ENCODE assay signal across 9 cellular contexts in the genomic region with DNA sequence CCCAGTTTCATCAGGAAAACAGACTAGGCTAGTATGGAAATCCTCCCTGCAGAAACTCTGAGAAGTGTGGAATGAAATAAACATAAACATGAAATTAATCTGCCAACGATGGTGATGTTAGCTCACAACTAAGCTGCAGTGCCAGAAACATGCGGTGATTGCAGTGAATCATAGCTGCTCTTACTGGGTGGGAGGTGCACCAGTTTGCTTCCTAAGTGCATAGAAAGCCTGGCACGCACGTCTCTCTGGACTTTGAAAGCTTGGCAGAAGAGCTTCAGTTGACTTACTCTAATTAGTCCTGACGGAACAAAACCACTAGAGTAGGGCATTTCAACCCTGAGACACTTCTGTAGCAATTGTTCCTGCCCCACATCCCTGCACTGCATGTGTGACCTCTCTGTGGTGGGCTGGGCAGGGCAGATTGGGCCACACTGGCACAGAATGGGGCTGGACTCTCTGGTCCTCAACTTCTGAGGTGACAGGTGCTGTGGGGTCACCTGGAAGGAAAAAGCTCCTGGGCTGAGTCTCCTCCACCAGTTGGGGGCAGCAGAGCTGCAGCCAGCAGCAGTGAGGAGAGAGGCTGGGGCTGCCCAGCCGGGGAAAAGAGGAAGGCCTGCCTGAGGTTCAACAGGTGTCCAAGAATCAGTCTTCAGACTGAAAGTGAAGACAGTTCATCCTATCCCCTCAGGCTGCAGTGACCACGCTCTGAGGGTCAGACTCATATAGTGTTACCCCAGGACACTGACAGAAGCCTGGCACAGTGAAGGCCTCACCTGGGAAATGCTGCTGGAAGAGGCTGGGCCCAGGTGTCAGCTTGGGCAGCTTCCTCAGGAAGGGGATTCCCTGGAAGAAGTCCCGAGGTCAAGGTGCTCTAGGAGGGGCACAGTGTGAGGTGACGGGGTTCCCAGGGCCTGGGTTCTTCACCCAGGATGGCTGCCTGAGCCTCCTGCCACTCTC. TPM values are rescaled to one million over a fixed set of nuclear protein-coding genes. Genes with fewer than 3 reads are reported as not detected.
A peak's percentile ranks its signal among the peaks of the same experiment; 100 is the strongest.
DNase-seq lines count a peak whose midpoint lies in the region; ATAC-seq and TF ChIP-seq lines count a peak whose summit lies in the region.
"Had no signal": no experiment of that assay in that cellular context is flagged by ENCODE, and none has a peak within 500 bp of the region (broad histone marks: within the 10 kb centered on the region; RNA-seq: fewer than 3 reads in every experiment).

No MANE protein-coding gene starts in this region.

- intact Hi-C loops in left ventricle myocardium inferior (cut with micrococcal nuclease): no loop called here
- intact Hi-C loops in aorta (cut with DNase I): no loop called here
- intact Hi-C loops in sciatic nerve (cut with DNase I): no loop called here

- H3K9ac ChIP-seq in MM.1S (ENCODE audit: low read length): peak overlapping the region; percentile 52; the same call in 1 of the 2 replicates

- no peaks in the 10 kb centered on the region for H4K20me1 ChIP-seq in MM.1S (ENCODE audit: insufficient read depth, low read length)

- WGBS in aorta, 2 donors: 53 to 57% methylated on average over 9 of the region's 9 CpGs

- no peaks in the 10 kb centered on the region for H3K36me3 ChIP-seq in left ventricle myocardium inferior
- H3K36me3 ChIP-seq in right atrium auricular region: no peaks in the 10 kb centered on the region
- no peaks in the 10 kb centered on the region for H3K36me3 ChIP-seq in MM.1S (replicated peaks; ENCODE audit: insufficient read depth, low read length)
- no peaks in the 10 kb centered on the region for H3K36me3 ChIP-seq in aorta (ENCODE audit: control insufficient read depth in 1 of 2, insufficient read depth in 2 of 2, low read length in 1 of 2)

- ATAC-seq in omental fat pad (ENCODE audit: low FRiP score) (peak; percentile 81), GM18870 (IDR thresholded peaks at IDR 0.05; ENCODE audit: unreplicated experiment) (no peak), aorta (ENCODE audit: low FRiP score) (no peak), sciatic nerve (no peak)

- H3K4me3 ChIP-seq in left ventricle myocardium inferior: no peak overlapping the region
- H3K4me3 ChIP-seq in right atrium auricular region: no peak overlapping the region
- no peak overlapping the region for H3K4me3 ChIP-seq in MM.1S (ENCODE audit: low read length)
- H3K4me3 ChIP-seq in choroid plexus epithelial cell (ENCODE audit: low read depth, low read length): no peak overlapping the region
- H3K4me3 ChIP-seq in aorta (ENCODE audit: low read length in 2 of 2): no peak overlapping the region

- peak overlapping the region; percentile 72 for H3K4me2 ChIP-seq in MM.1S (ENCODE audit: low read depth, low read length)

- H3K27me3 ChIP-seq in left ventricle myocardium inferior (ENCODE audit: low read depth): peaks cover 17% of the 10 kb centered on the region
- no peaks in the 10 kb centered on the region for H3K27me3 ChIP-seq in right atrium auricular region
- no peaks in the 10 kb centered on the region for H3K27me3 ChIP-seq in MM.1S (replicated peaks; ENCODE audit: insufficient read depth, low read length)
- no peaks in the 10 kb centered on the region for H3K27me3 ChIP-seq in aorta (ENCODE audit: control insufficient read depth in 1 of 2, insufficient read depth in 2 of 2, low read length in 1 of 2)

- H2AFZ ChIP-seq in MM.1S (ENCODE audit: low read length): no peak overlapping the region

- no peak for DNase-seq in left ventricle myocardium inferior
- no peak for DNase-seq in right atrium auricular region (ENCODE audit: low spot score)
- peak; percentile 87 for DNase-seq in MM.1S
- DNase-seq in choroid plexus epithelial cell (ENCODE audit: low read depth): peak; percentile 76
- no peak for DNase-seq in omental fat pad (ENCODE audit: low spot score)
- no peak for DNase-seq in aorta
- DNase-seq in sciatic nerve (ENCODE audit: low spot score): no peak

- no peak overlapping the region for H3K27ac ChIP-seq in left ventricle myocardium inferior (replicated peaks)
- no peak overlapping the region for H3K27ac ChIP-seq in right atrium auricular region
- H3K27ac ChIP-seq in MM.1S (ENCODE audit: low read length): peak overlapping the region; percentile 91
- no peak overlapping the region for H3K27ac ChIP-seq in aorta (ENCODE audit: low read depth in 1 of 2, low read length in 2 of 2)

- TF ChIP-seq CTCF in left ventricle myocardium inferior (IDR thresholded peaks at IDR 0.05; ENCODE audit: borderline replicate concordance) (peak; percentile 45), right atrium auricular region (IDR thresholded peaks at IDR 0.05) (no peak), MM.1S (IDR thresholded peaks at IDR 0.05; ENCODE audit: low read length) (peak; percentile 87), choroid plexus epithelial cell (conservative IDR thresholded peaks at IDR 0.05; ENCODE audit: low read depth, low read length) (peak; percentile 77), omental fat pad (IDR thresholded peaks at IDR 0.05) (no peak)

- peaks cover 28% of the 10 kb centered on the region for H3F3A ChIP-seq in MM.1S (ENCODE audit: insufficient read depth, low read length)

- H3K9me3 ChIP-seq in left ventricle myocardium inferior (replicated peaks): no peaks in the 10 kb centered on the region
- no peaks in the 10 kb centered on the region for H3K9me3 ChIP-seq in right atrium auricular region
- no peaks in the 10 kb centered on the region for H3K9me3 ChIP-seq in MM.1S (replicated peaks; ENCODE audit: insufficient read depth, low read length)
- no peaks in the 10 kb centered on the region for H3K9me3 ChIP-seq in aorta (ENCODE audit: control insufficient read depth, low read length)

- H3K79me2 ChIP-seq in MM.1S (ENCODE audit: low read length): no peaks in the 10 kb centered on the region

- H3K4me1 ChIP-seq in left ventricle myocardium inferior: peaks cover 3% of the 10 kb centered on the region
- no peaks in the 10 kb centered on the region for H3K4me1 ChIP-seq in right atrium auricular region
- peaks cover 36% of the 10 kb centered on the region for H3K4me1 ChIP-seq in MM.1S (ENCODE audit: low read length)
- H3K4me1 ChIP-seq in aorta (ENCODE audit: control insufficient read depth in 1 of 2, insufficient read depth in 2 of 2, low read length in 2 of 2): no peaks in the 10 kb centered on the region

- no peaks in the 10 kb centered on the region for H3K9me2 ChIP-seq in MM.1S (replicated peaks; ENCODE audit: insufficient read depth, low read length)

RNA-seq across cellular contexts. Expression of a gene that starts 40.5 kb away (rescaled TPM):
- total RNA-seq in left ventricle myocardium inferior (not detected), right atrium auricular region (not detected), omental fat pad (not detected), aorta (not detected), sciatic nerve (not detected)
- polyA plus RNA-seq in aorta: not detected
- total RNA-seq: dermis microvascular lymphatic vessel endothelial cell had no signal

Comparison
In these comparisons a context has a peak if more than half of its experiments do, and no peak if none do; other contexts are left out.
1. CTCF ChIP-seq: peak in left ventricle myocardium inferior (single experiment), MM.1S (single experiment) and choroid plexus epithelial cell (single experiment); none in right atrium auricular region (0 of 2) and omental fat pad (0 of 3).
2. DNase-seq: peak in MM.1S (single experiment) and choroid plexus epithelial cell (single experiment); none in left ventricle myocardium inferior (single experiment), right atrium auricular region (single experiment), omental fat pad (single experiment), aorta (0 of 2) and sciatic nerve (single experiment).